In the genomic region with DNA sequence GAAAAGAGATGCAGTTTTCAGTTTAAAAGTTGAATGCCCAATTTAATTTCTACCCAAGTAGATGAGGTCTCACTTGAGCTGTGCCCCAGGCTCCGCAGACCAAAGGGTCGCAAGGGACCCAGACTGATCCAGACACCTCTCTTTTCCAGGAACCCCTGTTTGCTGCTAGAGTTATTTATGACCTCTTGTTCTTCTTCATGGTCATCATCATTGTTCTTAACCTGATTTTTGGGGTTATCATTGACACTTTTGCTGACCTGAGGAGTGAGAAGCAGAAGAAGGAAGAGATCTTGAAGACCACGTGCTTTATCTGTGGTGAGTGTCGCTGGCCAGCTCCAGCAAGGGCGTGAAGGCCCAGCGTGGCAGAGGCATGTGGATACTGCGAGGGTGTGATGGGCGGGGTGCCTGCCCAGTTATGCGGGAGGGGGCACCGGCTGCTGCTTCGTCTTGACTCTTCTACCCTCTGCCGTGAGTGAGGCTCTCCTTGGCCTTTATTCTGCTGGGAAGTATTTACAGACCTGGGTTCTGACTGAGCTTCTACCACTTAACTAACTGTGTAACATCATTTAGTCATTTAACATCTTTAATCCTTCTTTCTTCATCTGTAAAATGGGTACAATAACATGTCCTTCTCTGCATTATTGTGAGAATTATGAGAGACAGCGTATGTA, we compare ENCODE assay signal across 1 cellular context.
TF ChIP-seq lines count a peak whose summit lies in the region.

No MANE protein-coding gene starts in this region.

TF ChIP-seq in K562, 482 proteins besides CTCF, POLR2A, EP300 and RAD21 (continued from another document):
- TF ChIP-seq, protein P1, sequence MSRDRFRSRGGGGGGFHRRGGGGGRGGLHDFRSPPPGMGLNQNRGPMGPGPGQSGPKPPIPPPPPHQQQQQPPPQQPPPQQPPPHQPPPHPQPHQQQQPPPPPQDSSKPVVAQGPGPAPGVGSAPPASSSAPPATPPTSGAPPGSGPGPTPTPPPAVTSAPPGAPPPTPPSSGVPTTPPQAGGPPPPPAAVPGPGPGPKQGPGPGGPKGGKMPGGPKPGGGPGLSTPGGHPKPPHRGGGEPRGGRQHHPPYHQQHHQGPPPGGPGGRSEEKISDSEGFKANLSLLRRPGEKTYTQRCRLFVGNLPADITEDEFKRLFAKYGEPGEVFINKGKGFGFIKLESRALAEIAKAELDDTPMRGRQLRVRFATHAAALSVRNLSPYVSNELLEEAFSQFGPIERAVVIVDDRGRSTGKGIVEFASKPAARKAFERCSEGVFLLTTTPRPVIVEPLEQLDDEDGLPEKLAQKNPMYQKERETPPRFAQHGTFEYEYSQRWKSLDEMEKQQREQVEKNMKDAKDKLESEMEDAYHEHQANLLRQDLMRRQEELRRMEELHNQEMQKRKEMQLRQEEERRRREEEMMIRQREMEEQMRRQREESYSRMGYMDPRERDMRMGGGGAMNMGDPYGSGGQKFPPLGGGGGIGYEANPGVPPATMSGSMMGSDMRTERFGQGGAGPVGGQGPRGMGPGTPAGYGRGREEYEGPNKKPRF (IDR thresholded peaks at IDR 0.05; ENCODE audit: low read depth, low read length), result no peak
- peak; percentile 2; the same call in 1 of the 2 replicates for TF ChIP-seq SPI1 (IDR thresholded peaks at IDR 0.05; ENCODE audit: borderline replicate concordance, low read depth, low read length)
- TF ChIP-seq, protein P2, sequence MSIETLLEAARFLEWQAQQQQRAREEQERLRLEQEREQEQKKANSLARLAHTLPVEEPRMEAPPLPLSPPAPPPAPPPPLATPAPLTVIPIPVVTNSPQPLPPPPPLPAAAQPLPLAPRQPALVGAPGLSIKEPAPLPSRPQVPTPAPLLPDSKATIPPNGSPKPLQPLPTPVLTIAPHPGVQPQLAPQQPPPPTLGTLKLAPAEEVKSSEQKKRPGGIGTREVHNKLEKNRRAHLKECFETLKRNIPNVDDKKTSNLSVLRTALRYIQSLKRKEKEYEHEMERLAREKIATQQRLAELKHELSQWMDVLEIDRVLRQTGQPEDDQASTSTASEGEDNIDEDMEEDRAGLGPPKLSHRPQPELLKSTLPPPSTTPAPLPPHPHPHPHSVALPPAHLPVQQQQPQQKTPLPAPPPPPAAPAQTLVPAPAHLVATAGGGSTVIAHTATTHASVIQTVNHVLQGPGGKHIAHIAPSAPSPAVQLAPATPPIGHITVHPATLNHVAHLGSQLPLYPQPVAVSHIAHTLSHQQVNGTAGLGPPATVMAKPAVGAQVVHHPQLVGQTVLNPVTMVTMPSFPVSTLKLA (conservative IDR thresholded peaks at IDR 0.05), result peak; percentile 74 to 80
- TF ChIP-seq IFI16 (CRISPR knock-in tag; IDR thresholded peaks at IDR 0.05), result peak; percentile 81; the same call in 1 of the 2 replicates
- peak in 1 of 2 experiments; percentile 69; a peak in 1 of 4 replicates for TF ChIP-seq TEAD1 (CRISPR knock-in tag; IDR thresholded peaks at IDR 0.05)
- TF ChIP-seq TCF7 (IDR thresholded peaks at IDR 0.05; ENCODE audit: borderline replicate concordance), result peak; percentile 9; the same call in 1 of the 2 replicates
- peak; percentile 90; the same call in 1 of the 2 replicates for TF ChIP-seq ZNF133 (CRISPR knock-in tag; IDR thresholded peaks at IDR 0.05)
- peak in 1 of 2 experiments; percentile 73; a peak in 2 of 4 replicates for TF ChIP-seq SIN3A (IDR thresholded peaks at IDR 0.05; ENCODE audit: borderline replicate concordance in 2 of 2, control insufficient read depth in 1 of 2, low read depth in 2 of 2, low read length in 2 of 2)
- TF ChIP-seq, protein P3, sequence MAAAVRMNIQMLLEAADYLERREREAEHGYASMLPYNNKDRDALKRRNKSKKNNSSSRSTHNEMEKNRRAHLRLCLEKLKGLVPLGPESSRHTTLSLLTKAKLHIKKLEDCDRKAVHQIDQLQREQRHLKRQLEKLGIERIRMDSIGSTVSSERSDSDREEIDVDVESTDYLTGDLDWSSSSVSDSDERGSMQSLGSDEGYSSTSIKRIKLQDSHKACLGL (CRISPR knock-in tag; IDR thresholded peaks at IDR 0.05; ENCODE audit: borderline replicate concordance, poor library complexity, severe bottlenecking), result peak; percentile 54
- TF ChIP-seq, protein P4, sequence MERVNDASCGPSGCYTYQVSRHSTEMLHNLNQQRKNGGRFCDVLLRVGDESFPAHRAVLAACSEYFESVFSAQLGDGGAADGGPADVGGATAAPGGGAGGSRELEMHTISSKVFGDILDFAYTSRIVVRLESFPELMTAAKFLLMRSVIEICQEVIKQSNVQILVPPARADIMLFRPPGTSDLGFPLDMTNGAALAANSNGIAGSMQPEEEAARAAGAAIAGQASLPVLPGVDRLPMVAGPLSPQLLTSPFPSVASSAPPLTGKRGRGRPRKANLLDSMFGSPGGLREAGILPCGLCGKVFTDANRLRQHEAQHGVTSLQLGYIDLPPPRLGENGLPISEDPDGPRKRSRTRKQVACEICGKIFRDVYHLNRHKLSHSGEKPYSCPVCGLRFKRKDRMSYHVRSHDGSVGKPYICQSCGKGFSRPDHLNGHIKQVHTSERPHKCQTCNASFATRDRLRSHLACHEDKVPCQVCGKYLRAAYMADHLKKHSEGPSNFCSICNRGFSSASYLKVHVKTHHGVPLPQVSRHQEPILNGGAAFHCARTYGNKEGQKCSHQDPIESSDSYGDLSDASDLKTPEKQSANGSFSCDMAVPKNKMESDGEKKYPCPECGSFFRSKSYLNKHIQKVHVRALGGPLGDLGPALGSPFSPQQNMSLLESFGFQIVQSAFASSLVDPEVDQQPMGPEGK (CRISPR knock-in tag; IDR thresholded peaks at IDR 0.05; ENCODE audit: borderline replicate concordance), result peak; percentile 77; the same call in 1 of the 2 replicates
- peak; percentile 50; the same call in 1 of the 2 replicates for TF ChIP-seq POLR2G (IDR thresholded peaks at IDR 0.05; ENCODE audit: low read depth, low read length)
- TF ChIP-seq OTX1 (CRISPR knock-in tag; IDR thresholded peaks at IDR 0.05), result peak; percentile 78
- TF ChIP-seq RBM25 (IDR thresholded peaks at IDR 0.05; ENCODE audit: low read depth, low read length, severe bottlenecking), result peak; percentile 75
- 0 out of 2 replicates have a peak, but pooled peaks have one; percentile 50 for TF ChIP-seq ZFP1 (CRISPR knock-in tag; IDR thresholded peaks at IDR 0.05)
- peak; percentile 56 for TF ChIP-seq PTTG1 (tag; IDR thresholded peaks at IDR 0.05; ENCODE audit: low read depth)
- no peak for TF ChIP-seq ZNF699 (CRISPR knock-in tag; IDR thresholded peaks at IDR 0.05; ENCODE audit: insufficient replicate concordance)
- TF ChIP-seq CHD2 (IDR thresholded peaks at IDR 0.05; ENCODE audit: low read depth, low read length), result no peak
- TF ChIP-seq HDAC1 (IDR thresholded peaks at IDR 0.05), result peak; percentile 51 to 80; a peak in 3 of 4 replicates
- TF ChIP-seq, protein P5, sequence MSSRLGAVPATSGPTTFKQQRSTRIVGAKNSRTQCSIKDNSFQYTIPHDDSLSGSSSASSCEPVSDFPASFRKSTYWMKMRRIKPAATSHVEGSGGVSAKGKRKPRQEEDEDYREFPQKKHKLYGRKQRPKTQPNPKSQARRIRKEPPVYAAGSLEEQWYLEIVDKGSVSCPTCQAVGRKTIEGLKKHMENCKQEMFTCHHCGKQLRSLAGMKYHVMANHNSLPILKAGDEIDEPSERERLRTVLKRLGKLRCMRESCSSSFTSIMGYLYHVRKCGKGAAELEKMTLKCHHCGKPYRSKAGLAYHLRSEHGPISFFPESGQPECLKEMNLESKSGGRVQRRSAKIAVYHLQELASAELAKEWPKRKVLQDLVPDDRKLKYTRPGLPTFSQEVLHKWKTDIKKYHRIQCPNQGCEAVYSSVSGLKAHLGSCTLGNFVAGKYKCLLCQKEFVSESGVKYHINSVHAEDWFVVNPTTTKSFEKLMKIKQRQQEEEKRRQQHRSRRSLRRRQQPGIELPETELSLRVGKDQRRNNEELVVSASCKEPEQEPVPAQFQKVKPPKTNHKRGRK (tag; IDR thresholded peaks at IDR 0.05), result 0 out of 2 replicates have a peak, but pooled peaks have one; percentile 10
- 0 out of 2 replicates have a peak, but pooled peaks have one; percentile 55 for TF ChIP-seq ZNF41 (CRISPR knock-in tag; conservative IDR thresholded peaks at IDR 0.05)
- TF ChIP-seq ZNF644 (tag; IDR thresholded peaks at IDR 0.05; ENCODE audit: low read depth), result peak; percentile 79; the same call in 1 of the 2 replicates
- TF ChIP-seq SP1 (CRISPR knock-in tag; IDR thresholded peaks at IDR 0.05), result peak; percentile 61; the same call in 1 of the 2 replicates
- 0 out of 2 replicates have a peak, but pooled peaks have one; percentile 47 for TF ChIP-seq NFXL1 (CRISPR knock-in tag; IDR thresholded peaks at IDR 0.05)
- no peak for TF ChIP-seq TEAD4 (IDR thresholded peaks at IDR 0.05; ENCODE audit: low read length)
- TF ChIP-seq TEAD4 (CRISPR knock-in tag; IDR thresholded peaks at IDR 0.05; ENCODE audit: borderline replicate concordance), result no peak
- peak; percentile 68; the same call in 1 of the 2 replicates for TF ChIP-seq HDAC8 (tag; IDR thresholded peaks at IDR 0.05)
- no peak for TF ChIP-seq CSDE1 (IDR thresholded peaks at IDR 0.05)
- TF ChIP-seq NUFIP1 (IDR thresholded peaks at IDR 0.05; ENCODE audit: partially characterized antibody), result peak; percentile 70
- TF ChIP-seq ZKSCAN3 (CRISPR knock-in tag; IDR thresholded peaks at IDR 0.05), result 0 out of 2 replicates have a peak, but pooled peaks have one; percentile 27
